11 cellular contexts compared by ENCODE assay signal in genomic region chr1:90725341-90725960, GRCh38. TPM values are rescaled to one million over a fixed set of nuclear protein-coding genes. Genes with fewer than 3 reads are reported as not detected.
A peak's percentile ranks its signal among the peaks of the same experiment; 100 is the strongest.
DNase-seq lines count a peak whose midpoint lies in the region; ATAC-seq and TF ChIP-seq lines count a peak whose summit lies in the region.
"Had no signal": no experiment of that assay in that cellular context is flagged by ENCODE, and none has a peak within 500 bp of the region (broad histone marks: within the 10 kb centered on the region; RNA-seq: fewer than 3 reads in every experiment).

No MANE protein-coding gene starts in this region.

- H4K8ac ChIP-seq in IMR-90 (ENCODE audit: low read depth in 2 of 2, low read length in 2 of 2), result no peak overlapping the region

- no peak overlapping the region for H3K27ac ChIP-seq in IMR-90 (ENCODE audit: insufficient read depth, low read length)

- H3K27me3 Mint-ChIP-seq in effector memory CD8-positive, alpha-beta T cell, result peaks cover 96 to 100% of the 10 kb centered on the region in 2 donors
- H3K27me3 Mint-ChIP-seq in neural crest cell (ENCODE audit: low read depth), result peaks cover 99% of the 10 kb centered on the region

- no peak for TF ChIP-seq CTCF in AG09309 (IDR thresholded peaks at IDR 0.05; ENCODE audit: control insufficient read depth, insufficient read depth, low read depth, low read length, missing control alignments)
- TF ChIP-seq CTCF in IMR-90 (conservative IDR thresholded peaks at IDR 0.05; ENCODE audit: low read depth, low read length), result no peak
- no peak for TF ChIP-seq CTCF in neural crest cell (conservative IDR thresholded peaks at IDR 0.05)

- no peak overlapping the region for H2AK5ac ChIP-seq in IMR-90 (ENCODE audit: low read depth, low read length)

- H3K9me3 Mint-ChIP-seq in effector memory CD8-positive, alpha-beta T cell, result peaks cover 4 to 7% of the 10 kb centered on the region in 2 donors
- no peaks in the 10 kb centered on the region for H3K9me3 Mint-ChIP-seq in neural crest cell

- intact Hi-C loops in IMR-90 (cut with micrococcal nuclease), result loop anchor here (5.0 to 10.0 kb wide), 2 partner anchors 127 to 549 kb away; no protein-coding TSS in a partner anchor

- peaks cover 54% of the 10 kb centered on the region for H3K36me3 Mint-ChIP-seq in effector memory CD8-positive, alpha-beta T cell (ENCODE audit: insufficient read depth)
- H3K36me3 Mint-ChIP-seq in neural crest cell (ENCODE audit: low read depth), result no peaks in the 10 kb centered on the region

- WGBS in IMR-90 (ENCODE audit: extremely low coverage in 2 of 2, insufficient read length in 1 of 2), 2 experiments, result 0% methylated on average over 8 of the region's 41 CpGs; no CpG with 5 or more reads in 1 of the 2 experiments

- H3K9me3 ChIP-seq in IMR-90 (ENCODE audit: control insufficient read depth, insufficient read depth, low read length), result peaks cover 12% of the 10 kb centered on the region; the same call in 1 of the 2 replicates

- H3K56ac ChIP-seq in IMR-90 (ENCODE audit: extremely low read depth, insufficient read depth, low read length), result no peak overlapping the region

- no peak overlapping the region for H3K18ac ChIP-seq in IMR-90 (ENCODE audit: low read depth, low read length)

- no peak for TF ChIP-seq POLR2A in IMR-90 (IDR thresholded peaks at IDR 0.05; ENCODE audit: low read depth, low read length)

- ATAC-seq in IMR-90 (ENCODE audit: low read depth) (peak; percentile 30), GM18519 (IDR thresholded peaks at IDR 0.05; ENCODE audit: low FRiP score, unreplicated experiment) (no peak)
- ATAC-seq in effector memory CD8-positive, alpha-beta T cell (replicated peaks), result no peak

- H3K36me3 ChIP-seq in IMR-90 (ENCODE audit: control insufficient read depth, insufficient read depth, low read length), result no peaks in the 10 kb centered on the region

- peak overlapping the region; percentile 26 for H3K27ac Mint-ChIP-seq in effector memory CD8-positive, alpha-beta T cell
- H3K27ac Mint-ChIP-seq in neural crest cell (ENCODE audit: unreplicated experiment), result no peak overlapping the region

- POLR2A ChIA-PET in IMR-90 (lab: Charles Lee; ENCODE audit: unreplicated experiment), result no interaction called here

- H4K5ac ChIP-seq in IMR-90 (ENCODE audit: low read depth, low read length), result no peak overlapping the region

- peak overlapping the region; percentile 21 for H3K4me3 ChIP-seq in AG09309 (ENCODE audit: control insufficient read depth, low read depth, low read length)
- H3K4me3 ChIP-seq in IMR-90 (ENCODE audit: insufficient read depth, low read depth, low read length), result peak overlapping the region; percentile 15; the same call in 1 of the 2 replicates

- H2BK120ac ChIP-seq in IMR-90 (ENCODE audit: low read depth, low read length), result no peak overlapping the region

- no peak overlapping the region for H3K14ac ChIP-seq in IMR-90 (replicated peaks; ENCODE audit: low read depth, low read length)

- no peaks in the 10 kb centered on the region for H3K9me1 ChIP-seq in IMR-90 (ENCODE audit: insufficient read depth, low read length)

- H4K91ac ChIP-seq in IMR-90 (ENCODE audit: insufficient read depth, low read depth, low read length), result no peak overlapping the region

- no peak overlapping the region for H3K4ac ChIP-seq in IMR-90 (ENCODE audit: low read depth, low read length)

- peak overlapping the region; percentile 35 to 72 for H3K4me3 Mint-ChIP-seq in effector memory CD8-positive, alpha-beta T cell
- H3K4me3 Mint-ChIP-seq in neural crest cell, result peak overlapping the region; percentile 59

- peaks cover 42 to 50% of the 10 kb centered on the region in 2 donors for H3K4me1 Mint-ChIP-seq in effector memory CD8-positive, alpha-beta T cell (ENCODE audit: low read depth in 2 of 2)
- peaks cover 38% of the 10 kb centered on the region for H3K4me1 Mint-ChIP-seq in neural crest cell

- TF ChIP-seq RAD21 in IMR-90 (IDR thresholded peaks at IDR 0.05; ENCODE audit: low read length), result no peak

- in situ Hi-C loops in IMR-90 (cut with MboI; ENCODE audit: low sequenced_read_pairs), result loop anchor here (10.0 kb wide), 2 partner anchors 239 to 439 kb away; no protein-coding TSS in a partner anchor

- BruUV-seq in IMR-90 (replicated peaks; lab: Mats Ljungman, UMichigan), result no TSS peak

- no peak overlapping the region for H3K23ac ChIP-seq in IMR-90 (ENCODE audit: low read depth, low read length)

- H2AK9ac ChIP-seq in IMR-90 (replicated peaks; ENCODE audit: low read depth, low read length, poor library complexity), result no peak overlapping the region

- H3K27me3 ChIP-seq in IMR-90 (ENCODE audit: control insufficient read depth, insufficient read depth, low read length), result peaks cover 84% of the 10 kb centered on the region

- H2AFZ ChIP-seq in IMR-90 (replicated peaks; ENCODE audit: low read length, poor library complexity), result peak overlapping the region; percentile 13

- 0 out of 2 replicates have a peak, but pooled peaks cover 1% of the 10 kb centered on the region for H3K4me1 ChIP-seq in IMR-90 (ENCODE audit: control insufficient read depth, insufficient read depth, low read length)

- CTCF ChIA-PET in IMR-90 (lab: Yijun Ruan, JAX), result interaction anchor here (0.9 to 1.0 kb wide), 2 partner anchors 10 to 250 kb away, joined by 3 read pairs; no protein-coding TSS in a partner anchor

- dilution Hi-C loops in IMR-90 (cut with HindIII; ENCODE audit: low sequenced_read_pairs, unreplicated experiment), result no loop called here

- no peaks in the 10 kb centered on the region for H3K79me1 ChIP-seq in IMR-90 (ENCODE audit: low read depth in 1 of 2, low read length in 2 of 2)

- peak overlapping the region; percentile 72 for H3K4me2 ChIP-seq in IMR-90 (ENCODE audit: low read depth, low read length)

- H2BK5ac ChIP-seq in IMR-90 (ENCODE audit: low read depth, low read length, poor library complexity, severe bottlenecking), result no peak overlapping the region

- no peaks in the 10 kb centered on the region for H4K20me1 ChIP-seq in IMR-90 (ENCODE audit: insufficient read depth, low read length)

- H2BK15ac ChIP-seq in IMR-90 (ENCODE audit: low read depth, low read length), result no peak overlapping the region

- H2BK20ac ChIP-seq in IMR-90 (ENCODE audit: low read depth, low read length), result no peak overlapping the region

- DNase-seq in AG09309 (ENCODE audit: low read depth) (no peak), IMR-90 (no peak), neural crest cell (ENCODE audit: low read depth, low spot score) (no peak), NCI-H446 treated with DMSO at 0.1 percent for 48 hours (lab: John Stamatoyannopoulos, UW) (no peak), dedifferentiated amniotic fluid mesenchymal stem cell (ENCODE audit: extremely low spot score) (no peak), NCI-H128 (lab: John Stamatoyannopoulos, UW; ENCODE audit: unreplicated experiment) (no peak)
- no peak for DNase-seq in effector memory CD8-positive, alpha-beta T cell
- DNase-seq: GDM1, SHP77 had no signal

- H3K9ac ChIP-seq in IMR-90 (ENCODE audit: low read depth, low read length), result no peak overlapping the region

TF ChIP-seq in IMR-90, 13 proteins besides CTCF, POLR2A, EP300 and RAD21:
- TF ChIP-seq RCOR1 (IDR thresholded peaks at IDR 0.05; ENCODE audit: insufficient replicate concordance, low read length), result no peak
- no peak for TF ChIP-seq RFX5 (IDR thresholded peaks at IDR 0.05; ENCODE audit: low read depth, low read length)

RNA-seq across cellular contexts. Expression of gene BARHL2, which starts 8.3 kb away (rescaled TPM):
- not detected in 2 replicates for total RNA-seq in IMR-90 (2012; rRNA removed)
- not detected in 2 replicates for polyA plus RNA-seq in IMR-90 (2012; rRNA removed)
- not detected in 2 replicates for polyA plus RNA-seq in IMR-90 (2012; cell fraction: cytosol; rRNA removed)
- not detected in 2 replicates for polyA plus RNA-seq in IMR-90 (2012; cell fraction: nucleus; rRNA removed; ENCODE audit: low replicate concordance)
- not detected in 2 replicates for total RNA-seq in neural crest cell
- total RNA-seq: LHCN-M2 had no signal
